8 cellular contexts compared by ENCODE assay signal in genomic region chr1:117059678-117060440, GRCh38. TPM values are rescaled to one million over a fixed set of nuclear protein-coding genes. Genes with fewer than 3 reads are reported as not detected.
DNase-seq lines count a peak whose midpoint lies in the region; ATAC-seq and TF ChIP-seq lines count a peak whose summit lies in the region.

Gene TTF2 (plus strand): TSS chr1:117060326. CDS start chr1:117060347, 21 bp downstream.

- ATAC-seq in HG02623 (IDR thresholded peaks at IDR 0.05; ENCODE audit: unreplicated experiment) = peak; percentile 97
- ATAC-seq in SK-N-SH treated with all-trans-retinoic acid at 6 μM for 48 hours = peak; percentile 99

- WGBS in thyroid gland, 2 donors = 0 to 1% methylated on average over 35 to 48 of the region's 48 CpGs

- TF ChIP-seq CTCF in GM10266 (IDR thresholded peaks at IDR 0.05; ENCODE audit: control insufficient read depth, insufficient read depth, low read depth, missing control alignments) (no peak), osteocyte (IDR thresholded peaks at IDR 0.05) (peak; percentile 36), thyroid gland (IDR thresholded peaks at IDR 0.05) (peak in 2 of 6 experiments; percentile 19 to 24)

- peak within 1 kb of the TSS; percentile 57 to 84 (median 64) for H3K4me3 ChIP-seq in thyroid gland (replicated peaks in 1 of 3)

- DNase-seq in GM10266 (ENCODE audit: extremely low spot score) = peak; percentile 94
- peak; percentile 99 for DNase-seq in NCI-H1092 treated with DMSO at 0.1 percent for 48 hours (lab: John Stamatoyannopoulos, UW)
- DNase-seq in head of caudate nucleus = peak; percentile 82 to 98 (median 92)
- DNase-seq in osteocyte (ENCODE audit: extremely low spot score, unreplicated experiment) = peak; percentile 96
- DNase-seq in thyroid gland = peak; percentile 95

- no peaks in the 10 kb centered on the region for H3K36me3 ChIP-seq in thyroid gland

- peak within 1 kb of the TSS in 2 of 3 donors; percentile 20 to 30 for H3K27ac ChIP-seq in thyroid gland

- intact Hi-C loops in head of caudate nucleus (cut with DNase I) (loop anchor here (5.0 to 10.0 kb wide), 4 partner anchors 208 to 695 kb away; partner anchors contain the start of gene CD58), thyroid gland (cut with DNase I) (loop anchor here (5.0 kb wide), 1 partner anchor 323 kb away; no protein-coding TSS in a partner anchor)

- H3K4me1 Mint-ChIP-seq in activated naive CD4-positive, alpha-beta T cell treated with anti-CD3 and anti-CD28 coated beads, Interleukin-2, amount 50 U/mL, for 24 hours = peaks cover 54% of the 10 kb centered on the region
- peaks cover 15% of the 10 kb centered on the region for H3K4me1 Mint-ChIP-seq in osteocyte (ENCODE audit: unreplicated experiment)

- peak; percentile 7 to 20 for TF ChIP-seq POLR2A in thyroid gland (IDR thresholded peaks at IDR 0.05)

- H3K36me3 Mint-ChIP-seq in activated naive CD4-positive, alpha-beta T cell treated with anti-CD3 and anti-CD28 coated beads, Interleukin-2, amount 50 U/mL, for 24 hours = peaks cover 19% of the 10 kb centered on the region
- no peaks in the 10 kb centered on the region for H3K36me3 Mint-ChIP-seq in osteocyte (ENCODE audit: unreplicated experiment)

- H3K4me3 Mint-ChIP-seq in activated naive CD4-positive, alpha-beta T cell treated with anti-CD3 and anti-CD28 coated beads, Interleukin-2, amount 50 U/mL, for 24 hours = no peak within 1 kb of the TSS
- no peak within 1 kb of the TSS for H3K4me3 Mint-ChIP-seq in osteocyte (ENCODE audit: unreplicated experiment)

- no peaks in the 10 kb centered on the region for H3K9me3 Mint-ChIP-seq in activated naive CD4-positive, alpha-beta T cell treated with anti-CD3 and anti-CD28 coated beads, Interleukin-2, amount 50 U/mL, for 24 hours
- no peaks in the 10 kb centered on the region for H3K9me3 Mint-ChIP-seq in osteocyte (ENCODE audit: unreplicated experiment)

- peak within 1 kb of the TSS; percentile 95 for H3K27ac Mint-ChIP-seq in activated naive CD4-positive, alpha-beta T cell treated with anti-CD3 and anti-CD28 coated beads, Interleukin-2, amount 50 U/mL, for 24 hours
- peak within 1 kb of the TSS; percentile 38 for H3K27ac Mint-ChIP-seq in osteocyte (ENCODE audit: unreplicated experiment)

- H3K9me3 ChIP-seq in thyroid gland = no peaks in the 10 kb centered on the region

- no peaks in the 10 kb centered on the region for H3K27me3 ChIP-seq in thyroid gland

- peaks cover 6 to 8% of the 10 kb centered on the region in 2 donors for H3K4me1 ChIP-seq in thyroid gland

- H3K27me3 Mint-ChIP-seq in activated naive CD4-positive, alpha-beta T cell treated with anti-CD3 and anti-CD28 coated beads, Interleukin-2, amount 50 U/mL, for 24 hours = no peaks in the 10 kb centered on the region
- no peaks in the 10 kb centered on the region for H3K27me3 Mint-ChIP-seq in osteocyte (ENCODE audit: unreplicated experiment)

TF ChIP-seq in SK-N-SH treated with all-trans-retinoic acid at 6 μM for 48 hours, 23 proteins besides CTCF, POLR2A, EP300 and RAD21 (continues in another document):
- TF ChIP-seq RARB (CRISPR knock-in tag; IDR thresholded peaks at IDR 0.05) (no peak), TCF4 (CRISPR knock-in tag; IDR thresholded peaks at IDR 0.05; ENCODE audit: borderline replicate concordance) (no peak), ZNF565 (CRISPR knock-in tag; conservative IDR thresholded peaks at IDR 0.05; ENCODE audit: low read depth) (no peak), CSRNP3 (CRISPR knock-in tag; IDR thresholded peaks at IDR 0.05) (no peak), ZNF8 (CRISPR knock-in tag; IDR thresholded peaks at IDR 0.05) (no peak), SNAI2 (CRISPR knock-in tag; IDR thresholded peaks at IDR 0.05) (no peak), POU6F1 (CRISPR knock-in tag; IDR thresholded peaks at IDR 0.05; ENCODE audit: borderline replicate concordance, low read depth) (no peak), ISL1 (CRISPR knock-in tag; IDR thresholded peaks at IDR 0.05) (no peak), OSR1 (CRISPR knock-in tag; IDR thresholded peaks at IDR 0.05) (no peak), ARNTL (CRISPR knock-in tag; IDR thresholded peaks at IDR 0.05; ENCODE audit: borderline replicate concordance, low read depth) (no peak), ZC3H10 (CRISPR knock-in tag; IDR thresholded peaks at IDR 0.05) (no peak), BACH2 (CRISPR knock-in tag; IDR thresholded peaks at IDR 0.05; ENCODE audit: borderline replicate concordance) (no peak), CSDC2 (CRISPR knock-in tag; IDR thresholded peaks at IDR 0.05) (no peak), CREB5 (CRISPR knock-in tag; IDR thresholded peaks at IDR 0.05; ENCODE audit: low read depth) (no peak), ZFP30 (CRISPR knock-in tag; IDR thresholded peaks at IDR 0.05) (no peak), TOX (CRISPR knock-in tag; IDR thresholded peaks at IDR 0.05; ENCODE audit: borderline replicate concordance) (no peak), TSHZ2 (CRISPR knock-in tag; IDR thresholded peaks at IDR 0.05) (no peak)

RNA-seq across cellular contexts. Expression of gene TTF2, which starts in this region (rescaled TPM):
- total RNA-seq in osteocyte = 17.4 and 18.6 TPM in 2 replicates
- total RNA-seq in thyroid gland = 10 to 100 TPM in 3 of 4 donors, 1 to 10 TPM in 1; 6.0 to 32.3 (median 17.2) TPM

Comparison
In these comparisons a context has a peak if more than half of its experiments do, and no peak if none do; other contexts are left out.
1. Peak in every context shown above with its lines: DNase-seq, ATAC-seq, H3K4me3 ChIP-seq and H3K27ac ChIP-seq.